Comparison of ENCODE assay signal across 16 cellular contexts in the genomic region with DNA sequence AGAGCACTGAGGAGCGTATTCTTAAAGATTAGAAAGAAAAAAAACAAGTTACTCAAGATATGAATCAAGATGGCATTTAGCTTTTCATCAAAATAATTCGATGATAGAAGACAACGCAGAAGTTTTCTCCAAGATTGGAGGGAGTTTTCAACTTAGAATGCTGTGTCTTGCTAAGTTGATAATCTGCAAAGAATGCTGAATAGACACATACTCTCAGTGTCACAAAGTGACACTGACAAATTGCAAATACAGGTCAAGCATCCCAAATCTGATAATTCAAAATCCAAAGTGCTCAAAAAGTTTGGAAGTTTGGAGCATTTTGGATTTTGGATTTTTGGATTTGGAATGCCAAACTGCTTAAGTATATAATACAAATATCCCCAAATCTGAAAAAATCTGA.
DNase-seq lines count a peak whose midpoint lies in the region; ATAC-seq, FAIRE-seq and TF ChIP-seq lines count a peak whose summit lies in the region.
"Had no signal": no experiment of that assay in that cellular context is flagged by ENCODE, and none has a peak within 500 bp of the region (broad histone marks: within the 10 kb centered on the region; RNA-seq: fewer than 3 reads in every experiment).

No MANE protein-coding gene starts in this region.

- peaks cover 0 to 2% of the 10 kb centered on the region in 2 experiments for H4K20me1 ChIP-seq in H1 (replicated peaks in 1 of 2; ENCODE audit: control insufficient read depth in 1 of 2, insufficient read depth in 2 of 2, low read length in 2 of 2)
- no peaks in the 10 kb centered on the region for H4K20me1 ChIP-seq in osteoblast (ENCODE audit: insufficient read depth, low read length)

- no peaks in the 10 kb centered on the region; the same call in 1 of the 2 replicates for H3K23me2 ChIP-seq in H1 (ENCODE audit: low read depth, low read length)

- no peak overlapping the region for H4K5ac ChIP-seq in H1 (ENCODE audit: insufficient read length, low read depth, low read length)

- H3K79me1 ChIP-seq in H1 (ENCODE audit: low read depth, low read length) = no peaks in the 10 kb centered on the region; the same call in 1 of the 2 replicates

- H3K27me3 ChIP-seq in H1 (replicated peaks in 1 of 4; ENCODE audit: control insufficient read depth in 3 of 4, extremely low read depth in 1 of 4, insufficient read depth in 3 of 4, low read length in 3 of 4) (no peaks in the 10 kb centered on the region), left lung (no peaks in the 10 kb centered on the region), osteoblast (ENCODE audit: insufficient read depth, low read length) (no peaks in the 10 kb centered on the region)

- no peak overlapping the region for H3K18ac ChIP-seq in H1 (ENCODE audit: extremely low read depth, low read length)

- TF ChIP-seq RAD21 in A549 (conservative IDR thresholded peaks at IDR 0.05 in 1 of 2, IDR thresholded peaks at IDR 0.05 in 1 of 2) (no peak), H1 (IDR thresholded peaks at IDR 0.05 in 1 of 2, conservative IDR thresholded peaks at IDR 0.05 in 1 of 2; ENCODE audit: low read depth in 2 of 2, low read length in 2 of 2) (no peak)

- no peak overlapping the region for H3K4ac ChIP-seq in H1 (replicated peaks; ENCODE audit: insufficient read length, low read depth, low read length)

- H4K8ac ChIP-seq in H1 (ENCODE audit: extremely low read depth, insufficient read depth, low read length) = no peak overlapping the region

- no peak overlapping the region for H4K91ac ChIP-seq in H1 (replicated peaks; ENCODE audit: insufficient read length, low read length)

- no peak overlapping the region for H2BK20ac ChIP-seq in H1 (ENCODE audit: low read length)

- no peak overlapping the region for H3K14ac ChIP-seq in H1 (ENCODE audit: insufficient read length)

- TF ChIP-seq CTCF in A549 (IDR thresholded peaks at IDR 0.05) (no peak), H1 (IDR thresholded peaks at IDR 0.05; ENCODE audit: control extremely low read depth in 1 of 3, insufficient read depth in 1 of 3, low read depth in 1 of 3, low read length in 3 of 3) (no peak), left lung (IDR thresholded peaks at IDR 0.05) (no peak), osteoblast (IDR thresholded peaks at IDR 0.05; ENCODE audit: extremely low read depth, low read depth, low read length) (no peak)

- H3K4me2 ChIP-seq in A549 (no peak overlapping the region), H1 (ENCODE audit: insufficient read depth in 1 of 2, low read depth in 2 of 2, low read length in 2 of 2) (no peak overlapping the region), osteoblast (ENCODE audit: insufficient read depth, low read length) (no peak overlapping the region)

- WGBS in A549 (ENCODE audit: missing lambda C conversion rate) = 55% methylated on average over 3 of the region's 3 CpGs
- 90% methylated on average over 3 of the region's 3 CpGs; no CpG with 5 or more reads in 1 of the 2 experiments for WGBS in H1 (ENCODE audit: extremely low coverage in 1 of 2, insufficient coverage in 1 of 2, insufficient read length in 1 of 2, insufficient replicate concordance in 2 of 2, low coverage in 1 of 2, low lambda C conversion rate in 2 of 2, missing lambda C conversion rate in 1 of 2), 2 experiments

- no peak overlapping the region for H3K27ac ChIP-seq in A549
- H3K27ac ChIP-seq in H1 (ENCODE audit: low read depth, low read length) = no peak overlapping the region
- no peak overlapping the region for H3K27ac ChIP-seq in left lung
- no peak overlapping the region for H3K27ac ChIP-seq in osteoblast (ENCODE audit: low read depth, low read length)

- no peak overlapping the region for H3K9ac ChIP-seq in H1 (replicated peaks in 1 of 4; ENCODE audit: extremely low read depth in 1 of 4, low read depth in 3 of 4, low read length in 3 of 4)

- H2BK120ac ChIP-seq in H1 (replicated peaks; ENCODE audit: low read depth, low read length) = no peak overlapping the region

- TF ChIP-seq EP300 in A549 (IDR thresholded peaks at IDR 0.05) = no peak
- TF ChIP-seq EP300 in H1 (IDR thresholded peaks at IDR 0.05; ENCODE audit: borderline replicate concordance in 1 of 2, low read depth in 2 of 2, low read length in 2 of 2) = no peak

- no peak overlapping the region for H2AK5ac ChIP-seq in H1 (ENCODE audit: low read depth, low read length)

- H2AFZ ChIP-seq in H1 (ENCODE audit: low read length) (no peak overlapping the region), osteoblast (ENCODE audit: low read length) (no peak overlapping the region)

- DNase-seq in A549 (ENCODE audit: low read depth in 1 of 2, low spot score in 1 of 2) (no peak), H54 (ENCODE audit: insufficient read length, low spot score) (no peak), H1 (ENCODE audit: low read depth in 1 of 2, low spot score in 2 of 2) (no peak), left lung (no peak), osteoblast (ENCODE audit: insufficient read length, low spot score, missing footprints) (no peak)
- DNase-seq: 8988T; C1 segment of cervical spinal cord; Calu3; CD4-positive, alpha-beta memory T cell; COR-L47; DMS153; DND-41; HCEC 1CT had no signal

- FAIRE-seq in A549 (lab: Jason Lieb, UNC) (no peak), H54 (lab: Jason Lieb, UNC) (peak; percentile 55), H1 (lab: Jason Lieb, UNC) (peak; percentile 36)
- FAIRE-seq: G401.6, GM12892 had no signal

- peaks cover 0 to 2% (median 2%) of the 10 kb centered on the region in 4 experiments; a peak in 3 of 8 replicates for H3K36me3 ChIP-seq in H1 (ENCODE audit: control insufficient read depth in 2 of 4, insufficient read depth in 4 of 4, low read length in 3 of 4)
- H3K36me3 ChIP-seq in left lung = peaks cover 0 to under 1% of the 10 kb centered on the region in 2 donors
- H3K36me3 ChIP-seq in osteoblast (ENCODE audit: insufficient read depth, low read length) = no peaks in the 10 kb centered on the region

- no peaks in the 10 kb centered on the region for H3K9me3 ChIP-seq in A549
- H3K9me3 ChIP-seq in H1 (ENCODE audit: insufficient read depth in 2 of 2, low read depth in 1 of 2, low read length in 1 of 2) = 0 out of 4 replicates have a peak, but pooled peaks cover 0 to 3% of the 10 kb centered on the region in 2 experiments
- H3K9me3 ChIP-seq in left lung = no peaks in the 10 kb centered on the region
- no peaks in the 10 kb centered on the region for H3K9me3 ChIP-seq in osteoblast (ENCODE audit: low read depth, low read length)

- POLR2A ChIA-PET in A549 (lab: Yijun Ruan, JAX) = no interaction called here
- POLR2A ChIA-PET in H1 (lab: Charles Lee; ENCODE audit: partially characterized antibody) = no interaction called here

- no peak overlapping the region for H2BK12ac ChIP-seq in H1 (ENCODE audit: low read depth, low read length)

- peaks cover 0 to 5% of the 10 kb centered on the region in 2 experiments; a peak in 1 of 4 replicates for H3K79me2 ChIP-seq in H1 (ENCODE audit: control insufficient read depth in 1 of 2, insufficient read depth in 2 of 2, low read length in 2 of 2)
- no peaks in the 10 kb centered on the region for H3K79me2 ChIP-seq in osteoblast (ENCODE audit: insufficient read depth, low read length)

- no peak overlapping the region for H3K23ac ChIP-seq in H1 (ENCODE audit: insufficient read length)

- no peak overlapping the region for H3K56ac ChIP-seq in H1 (replicated peaks; ENCODE audit: insufficient read length, low read depth, low read length)

- no peak overlapping the region for H3K4me3 ChIP-seq in A549
- H3K4me3 ChIP-seq in H1 (ENCODE audit: extremely low read depth in 1 of 4, insufficient read depth in 2 of 4, low read depth in 3 of 4, low read length in 4 of 4) = no peak overlapping the region
- H3K4me3 ChIP-seq in left lung = no peak overlapping the region
- H3K4me3 ChIP-seq in osteoblast (ENCODE audit: insufficient read depth, low read length) = no peak overlapping the region

- ATAC-seq in A549 (no peak), HG03469 (IDR thresholded peaks at IDR 0.05; ENCODE audit: unreplicated experiment) (no peak), left lung (no peak)

- intact Hi-C loops in left lung (cut with DNase I) = no loop called here

- TF ChIP-seq POLR2A in A549 (IDR thresholded peaks at IDR 0.05; ENCODE audit: low read length) = no peak
- TF ChIP-seq POLR2A in H54 (IDR thresholded peaks at IDR 0.05; ENCODE audit: low read depth, low read length) = no peak
- no peak for TF ChIP-seq POLR2A in H1 (IDR thresholded peaks at IDR 0.05; ENCODE audit: control extremely low read depth in 1 of 2, low read depth in 2 of 2, low read length in 2 of 2)

- no peak overlapping the region for H2BK5ac ChIP-seq in H1 (ENCODE audit: low read depth, low read length)

- CTCF ChIA-PET in A549 (lab: Yijun Ruan, JAX) = no interaction called here
- CTCF ChIA-PET in H1 (lab: Charles Lee; ENCODE audit: partially characterized antibody) = no interaction called here

- H3K4me1 ChIP-seq in A549 (no peaks in the 10 kb centered on the region), H1 (replicated peaks in 1 of 4; ENCODE audit: control insufficient read depth in 3 of 4, insufficient read depth in 4 of 4, low read length in 3 of 4) (no peaks in the 10 kb centered on the region), left lung (no peaks in the 10 kb centered on the region), osteoblast (ENCODE audit: insufficient read depth, low read length) (no peaks in the 10 kb centered on the region)

- no peak overlapping the region for H2BK15ac ChIP-seq in H1 (ENCODE audit: low read length)

TF ChIP-seq in A549, 52 proteins besides CTCF, POLR2A, EP300 and RAD21:
- no peak for TF ChIP-seq HES2 (IDR thresholded peaks at IDR 0.05)
- peak; percentile 61 for TF ChIP-seq MAFK (IDR thresholded peaks at IDR 0.05; ENCODE audit: partially characterized antibody)

Comparison
In these comparisons a context has a peak if more than half of its experiments do, and no peak if none do; other contexts are left out.
1. Of the 18 proteins assayed by ChIP-seq in both H1 and A549: peak only in H1: none; only in A549: MAFK; in both: none; in neither: 17.